ENCODE assay signal across 21 cellular contexts in genomic region chr9:8346291-8346690, GRCh38.
"Had no signal": no experiment of that assay in that cellular context is flagged by ENCODE, and none has a peak within 500 bp of the region (broad histone marks: within the 10 kb centered on the region; RNA-seq: fewer than 3 reads in every experiment).

No MANE protein-coding gene starts in this region.

- ATAC-seq: activated CD8-positive, alpha-beta memory T cell treated with anti-CD3 and anti-CD28 coated beads, Interleukin-2, amount 10 ng/mL, durations not matched to agents 7 days and 5 days; activated T-helper 17 cell treated with anti-CD3 and anti-CD28 coated beads, Interleukin-2, amount 50 U/mL, for 72 hours; effector memory CD8-positive, alpha-beta T cell; left ventricle myocardium superior; mucosa of descending colon; stimulated activated naive CD8-positive, alpha-beta T cell treated with anti-CD3 and anti-CD28 coated beads, Interleukin-15, Interleukin-2, amounts not matched to agents 100 U/mL and 50 U/mL, for 24 hours; T-cell had no signal

- H3K4me1 ChIP-seq: tibial nerve, uterus had no signal

- H3K36me3 ChIP-seq: cardiac muscle cell, tibial nerve, uterus had no signal

- H3K27ac ChIP-seq: cardiac muscle cell, tibial nerve, uterus had no signal

- DNase-seq: activated CD4-positive, alpha-beta memory T cell treated with anti-CD3 and anti-CD28 coated beads, Interleukin-2, amount 10 ng/mL, durations not matched to agents 7 days and 5 days; activated CD4-positive, alpha-beta T cell treated with anti-CD3 and anti-CD28 coated beads for 48 hours; activated CD4-positive, CD25-positive, alpha-beta regulatory T cell; activated CD8-positive, alpha-beta memory T cell treated with anti-CD3 and anti-CD28 coated beads, Interleukin-2, amount 10 ng/mL, durations not matched to agents 7 days and 5 days; activated naive CD4-positive, alpha-beta T cell; activated naive CD8-positive, alpha-beta T cell treated with anti-CD3 and anti-CD28 coated beads, Interleukin-2, amount 10 ng/mL, durations not matched to agents 7 days and 5 days; dermis blood vessel endothelial cell; effector memory CD8-positive, alpha-beta T cell; head of caudate nucleus; left ventricle myocardium superior; mesenchymal stem cell; mucosa of descending colon; naive B cell; stimulated activated CD4-positive, alpha-beta T cell treated with anti-CD3 and anti-CD28 coated beads, Interleukin-12 subunit alpha, Interleukin-12 subunit beta, amount 100 ng/mL, for 4 hours; stimulated activated CD4-positive, alpha-beta T cell treated with anti-CD3 and anti-CD28 coated beads, Interleukin-1b, Interleukin-23, amount 100 ng/mL, for 48 hours; stimulated activated naive CD8-positive, alpha-beta T cell treated with anti-CD3 and anti-CD28 coated beads, Interleukin-15, Interleukin-2, amounts not matched to agents 100 U/mL and 50 U/mL, for 24 hours; T-cell; uterus had no signal

- H3K27me3 ChIP-seq: cardiac muscle cell, tibial nerve, uterus had no signal

- H3K4me3 ChIP-seq: cardiac muscle cell, mucosa of descending colon, tibial nerve, uterus had no signal

- H3K9me3 ChIP-seq: mucosa of descending colon, tibial nerve, uterus had no signal
